ENCODE assay signal across 8 cellular contexts in genomic region chr1:193479187-193479586, GRCh38.
DNase-seq lines count a peak whose midpoint lies in the region; ATAC-seq and TF ChIP-seq lines count a peak whose summit lies in the region.

No MANE protein-coding gene starts in this region.

- H4K20me1 ChIP-seq in SU-DHL-6 (ENCODE audit: low read depth, low read length) = no peaks in the 10 kb centered on the region

- H3K36me3 ChIP-seq in SU-DHL-6 (ENCODE audit: low read length) = no peaks in the 10 kb centered on the region
- no peaks in the 10 kb centered on the region for H3K36me3 ChIP-seq in body of pancreas (replicated peaks in 1 of 2; ENCODE audit: insufficient read depth in 1 of 2, low read depth in 2 of 2)

- H3K27me3 ChIP-seq in SU-DHL-6 (ENCODE audit: low read length) (no peaks in the 10 kb centered on the region), body of pancreas (no peaks in the 10 kb centered on the region)

- peak overlapping the region; percentile 25 for H3K4me2 ChIP-seq in SU-DHL-6 (ENCODE audit: low read depth, low read length, poor library complexity, severe bottlenecking)

- H3K9ac ChIP-seq in SU-DHL-6 (ENCODE audit: low read length) = no peak overlapping the region

- H3K27ac Mint-ChIP-seq in stimulated activated naive B cell treated with anti-CD40 and anti-IgM and Interleukin-4, amounts not matched to agents 10 μg/mL and 1 μg/mL and 100 μg/mL, for 72 hours = no peak overlapping the region
- H3K27ac Mint-ChIP-seq in endothelial cell (ENCODE audit: unreplicated experiment) = no peak overlapping the region

- H3K9me3 Mint-ChIP-seq in stimulated activated naive B cell treated with anti-CD40 and anti-IgM and Interleukin-4, amounts not matched to agents 10 μg/mL and 1 μg/mL and 100 μg/mL, for 72 hours = peaks cover 6 to 11% of the 10 kb centered on the region in 2 donors
- H3K9me3 Mint-ChIP-seq in endothelial cell (ENCODE audit: unreplicated experiment) = no peaks in the 10 kb centered on the region

- H3K27ac ChIP-seq in SU-DHL-6 (ENCODE audit: low read depth, low read length) (no peak overlapping the region), body of pancreas (no peak overlapping the region)

- peak overlapping the region in 1 of 2 donors; percentile 15 for H3K4me3 Mint-ChIP-seq in stimulated activated naive B cell treated with anti-CD40 and anti-IgM and Interleukin-4, amounts not matched to agents 10 μg/mL and 1 μg/mL and 100 μg/mL, for 72 hours
- no peak overlapping the region for H3K4me3 Mint-ChIP-seq in endothelial cell (ENCODE audit: unreplicated experiment)

- 60 to 69% methylated on average over 3 of the region's 3 CpGs for WGBS in body of pancreas, 2 donors

- no peaks in the 10 kb centered on the region for H3K79me2 ChIP-seq in SU-DHL-6 (ENCODE audit: insufficient read depth, low read length)

- intact Hi-C loops in body of pancreas (cut with DNase I) = no loop called here

- H3K4me3 ChIP-seq in SU-DHL-6 (ENCODE audit: insufficient read depth, low read length, poor library complexity, severe bottlenecking) (no peak overlapping the region), body of pancreas (no peak overlapping the region)

- H2AFZ ChIP-seq in SU-DHL-6 (ENCODE audit: low read depth, low read length, severe bottlenecking) = no peak overlapping the region

- H3K4me1 ChIP-seq in body of pancreas = no peaks in the 10 kb centered on the region

- H3K9me3 ChIP-seq in SU-DHL-6 (ENCODE audit: insufficient read depth, low read length) (no peaks in the 10 kb centered on the region), body of pancreas (no peaks in the 10 kb centered on the region)

- no peak for TF ChIP-seq POLR2A in body of pancreas (IDR thresholded peaks at IDR 0.05)

- TF ChIP-seq CTCF in SU-DHL-6 (IDR thresholded peaks at IDR 0.05; ENCODE audit: insufficient read depth, low read length, poor library complexity, severe bottlenecking) (no peak), body of pancreas (IDR thresholded peaks at IDR 0.05) (no peak), endothelial cell (IDR thresholded peaks at IDR 0.05; ENCODE audit: unreplicated experiment) (no peak)

- DNase-seq in body of pancreas = peak in 3 of 4 donors; percentile 9 to 40 (median 13)
- DNase-seq in stimulated activated naive B cell treated with anti-CD40 and anti-IgM and Interleukin-4, amounts not matched to agents 10 μg/mL and 1 μg/mL and 100 μg/mL, for 72 hours = peak; percentile 69
- DNase-seq in NCI-H146 treated with DMSO at 0.1 percent for 48 hours (lab: John Stamatoyannopoulos, UW; ENCODE audit: unreplicated experiment) = no peak
- DNase-seq in NCI-H774 (lab: John Stamatoyannopoulos, UW) = no peak
- no peak for DNase-seq in endothelial cell (ENCODE audit: low spot score)

- peak; percentile 99 for ATAC-seq in GM18508 (IDR thresholded peaks at IDR 0.05; ENCODE audit: insufficient read depth, unreplicated experiment)
- ATAC-seq in HG02852 (IDR thresholded peaks at IDR 0.05; ENCODE audit: unreplicated experiment) = peak; percentile 99
- no peak for ATAC-seq in body of pancreas
- peak; percentile 98 to 99 for ATAC-seq in stimulated activated naive B cell treated with anti-CD40 and anti-IgM and Interleukin-4, amounts not matched to agents 10 μg/mL and 1 μg/mL and 100 μg/mL, for 72 hours (replicated peaks)

- peaks cover 11 to 43% of the 10 kb centered on the region in 2 donors for H3K4me1 Mint-ChIP-seq in stimulated activated naive B cell treated with anti-CD40 and anti-IgM and Interleukin-4, amounts not matched to agents 10 μg/mL and 1 μg/mL and 100 μg/mL, for 72 hours
- H3K4me1 Mint-ChIP-seq in endothelial cell (ENCODE audit: unreplicated experiment) = peaks cover 16% of the 10 kb centered on the region

- H3F3A ChIP-seq in SU-DHL-6 (ENCODE audit: insufficient read depth) = no peaks in the 10 kb centered on the region

- no peaks in the 10 kb centered on the region for H3K9me2 ChIP-seq in SU-DHL-6 (replicated peaks; ENCODE audit: insufficient read depth, low read length)

- H3K27me3 Mint-ChIP-seq in stimulated activated naive B cell treated with anti-CD40 and anti-IgM and Interleukin-4, amounts not matched to agents 10 μg/mL and 1 μg/mL and 100 μg/mL, for 72 hours = no peaks in the 10 kb centered on the region
- H3K27me3 Mint-ChIP-seq in endothelial cell (ENCODE audit: unreplicated experiment) = no peaks in the 10 kb centered on the region

- H3K36me3 Mint-ChIP-seq in stimulated activated naive B cell treated with anti-CD40 and anti-IgM and Interleukin-4, amounts not matched to agents 10 μg/mL and 1 μg/mL and 100 μg/mL, for 72 hours = peaks cover 0 to 7% of the 10 kb centered on the region in 2 donors
- no peaks in the 10 kb centered on the region for H3K36me3 Mint-ChIP-seq in endothelial cell (ENCODE audit: low read depth, unreplicated experiment)

Comparison
In these comparisons a context has a peak if more than half of its experiments do, and no peak if none do; other contexts are left out.
1. DNase-seq: peak in body of pancreas (3 of 4) and stimulated activated naive B cell treated with anti-CD40 and anti-IgM and Interleukin-4, amounts not matched to agents 10 μg/mL and 1 μg/mL and 100 μg/mL, for 72 hours (single experiment); none in NCI-H146 treated with DMSO at 0.1 percent for 48 hours (single experiment), NCI-H774 (single experiment) and endothelial cell (single experiment).